Comparison of ENCODE assay signal across 37 cellular contexts in genomic region chr15:41128174-41128902, GRCh38.
"Had no signal": no experiment of that assay in that cellular context is flagged by ENCODE, and none has a peak within 500 bp of the region (broad histone marks: within the 10 kb centered on the region; RNA-seq: fewer than 3 reads in every experiment).

No MANE protein-coding gene starts in this region.

- DNase-seq: activated CD4-positive, alpha-beta memory T cell treated with anti-CD3 and anti-CD28 coated beads, Interleukin-2, amount 10 ng/mL, durations not matched to agents 7 days and 5 days; activated CD4-positive, alpha-beta T cell treated with anti-CD3 and anti-CD28 coated beads for 1 hour; activated CD4-positive, alpha-beta T cell treated with anti-CD3 and anti-CD28 coated beads for 48 hours; activated CD4-positive, CD25-positive, alpha-beta regulatory T cell; activated CD8-positive, alpha-beta memory T cell treated with anti-CD3 and anti-CD28 coated beads for 24 hours; activated CD8-positive, alpha-beta memory T cell treated with anti-CD3 and anti-CD28 coated beads, Interleukin-2, amount 10 ng/mL, durations not matched to agents 7 days and 5 days; activated CD8-positive, alpha-beta memory T cell treated with anti-CD3 and anti-CD28 coated beads, Interleukin-2, amount 50 U/mL, for 48 hours; activated gamma-delta T cell; activated naive CD4-positive, alpha-beta T cell treated with Interleukin-2 at 50 U/mL for 16 hours; activated naive CD8-positive, alpha-beta T cell treated with anti-CD3 and anti-CD28 coated beads, Interleukin-2, amount 10 ng/mL, durations not matched to agents 7 days and 5 days; activated T-cell treated with anti-CD3 and anti-CD28 coated beads, Interleukin-2, amount 50 U/mL, for 48 hours; amygdala; Kasumi-1; KG1; MG63; NCI-H1048; NCI-H1105 treated with DMSO at 0.1 percent for 48 hours; NCI-H1436 treated with DMSO at 0.1 percent for 48 hours; NCI-H1694 treated with DMSO at 0.1 percent for 48 hours; NCI-H2029; NCI-H2171; NCI-H510A; NCI-H526; NCI-H748 treated with DMSO at 0.1 percent for 48 hours; NK-92 treated with Interleukin-12 subunit alpha and Interleukin-12 subunit beta, amount 100 ng/mL, for 24 hours; PC-3; Peyer's patch; RPMI8226; SHP77 treated with DMSO at 0.1 percent for 48 hours; SW 1271; T-helper 1 cell; T-helper 2 cell; T-helper 9 cell; WERI-Rb-1 had no signal

- H3K36me3 ChIP-seq: ascending aorta, cardiac muscle cell, MG63, Peyer's patch, SJSA1, WERI-Rb-1 had no signal

- H3K4me1 ChIP-seq: ascending aorta, Peyer's patch, SJSA1 had no signal

- H3K4me3 ChIP-seq: ascending aorta, cardiac muscle cell, MG63, Peyer's patch, SJSA1 had no signal

- H3K27me3 ChIP-seq: ascending aorta, cardiac muscle cell, MG63, Peyer's patch, SJSA1 had no signal

- H3K9me3 ChIP-seq: ascending aorta, MG63, Peyer's patch, SJSA1 had no signal

- ATAC-seq: activated CD8-positive, alpha-beta memory T cell treated with anti-CD3 and anti-CD28 coated beads, Interleukin-2, amount 10 ng/mL, durations not matched to agents 7 days and 5 days; PC-3 had no signal

- H3K27ac ChIP-seq: ascending aorta, cardiac muscle cell, Peyer's patch, SJSA1, WERI-Rb-1 had no signal
